In genomic region chr14:61153436-61153835, GRCh38 we compare ENCODE assay signal across 11 cellular contexts.
A peak's percentile ranks its signal among the peaks of the same experiment; 100 is the strongest.
DNase-seq lines count a peak whose midpoint lies in the region; ATAC-seq, FAIRE-seq and TF ChIP-seq lines count a peak whose summit lies in the region.
"Had no signal": no experiment of that assay in that cellular context is flagged by ENCODE, and none has a peak within 500 bp of the region (broad histone marks: within the 10 kb centered on the region; RNA-seq: fewer than 3 reads in every experiment).

No MANE protein-coding gene starts in this region.

- no peaks in the 10 kb centered on the region for H3K27me3 Mint-ChIP-seq in WTC11 (ENCODE audit: low read depth)

- POLR2A ChIA-PET in WTC11 (lab: Charles Lee), result no interaction called here

- 32% methylated on average over 3 of the region's 3 CpGs for WGBS in hepatocyte (ENCODE audit: low lambda C conversion rate, missing lambda C conversion rate)

- TF ChIP-seq CTCF in WTC11 (IDR thresholded peaks at IDR 0.05) (no peak), hepatocyte (IDR thresholded peaks at IDR 0.05; ENCODE audit: poor library complexity) (no peak)

- peaks cover 3% of the 10 kb centered on the region for H3K36me3 Mint-ChIP-seq in WTC11

- H3K4me3 Mint-ChIP-seq in WTC11, result no peak overlapping the region

- H3K27ac Mint-ChIP-seq in WTC11, result peak overlapping the region; percentile 43; the same call in 1 of the 2 replicates

- no peak overlapping the region for H2AFZ ChIP-seq in hepatocyte

- H3K27ac ChIP-seq in hepatocyte, result peak overlapping the region; percentile 32
- H3K27ac ChIP-seq: 22Rv1 had no signal

- H3K9me3 Mint-ChIP-seq in WTC11, result peaks cover 4% of the 10 kb centered on the region

- H3K27me3 ChIP-seq in hepatocyte (no peaks in the 10 kb centered on the region), skeletal muscle satellite cell (ENCODE audit: control insufficient read depth, insufficient read depth, low read length) (no peaks in the 10 kb centered on the region)

- H3K9me3 ChIP-seq in hepatocyte (ENCODE audit: low read depth) (no peaks in the 10 kb centered on the region), skeletal muscle satellite cell (replicated peaks; ENCODE audit: low read length) (no peaks in the 10 kb centered on the region)

- H3K9me2 ChIP-seq in hepatocyte (replicated peaks; ENCODE audit: insufficient read depth), result no peaks in the 10 kb centered on the region

- no peaks in the 10 kb centered on the region for H3K79me2 ChIP-seq in hepatocyte

- H3K36me3 ChIP-seq in hepatocyte (replicated peaks; ENCODE audit: insufficient read depth, low read depth) (no peaks in the 10 kb centered on the region), skeletal muscle satellite cell (ENCODE audit: insufficient read depth, low read length) (no peaks in the 10 kb centered on the region)

- H4K20me1 ChIP-seq in hepatocyte (ENCODE audit: insufficient read depth, poor library complexity, severe bottlenecking), result no peaks in the 10 kb centered on the region

- H3K4me2 ChIP-seq in hepatocyte (no peak overlapping the region), skeletal muscle satellite cell (ENCODE audit: low read length) (no peak overlapping the region)

- peaks cover 29% of the 10 kb centered on the region for H3K4me1 Mint-ChIP-seq in WTC11

- FAIRE-seq in frontal cortex (lab: Jason Lieb, UNC), result no peak

- ATAC-seq in WTC11 (peak; percentile 81), GM19455 (IDR thresholded peaks at IDR 0.05; ENCODE audit: unreplicated experiment) (no peak)

- peak; percentile 25 for DNase-seq in DMS 273 (lab: John Stamatoyannopoulos, UW; ENCODE audit: unreplicated experiment)
- DNase-seq in DMS 273 treated with DMSO at 0.1 percent for 48 hours (lab: John Stamatoyannopoulos, UW), result no peak
- peak; percentile 27 for DNase-seq in WTC11 (ENCODE audit: low spot score)
- peak; percentile 32 for DNase-seq in hepatocyte (ENCODE audit: low spot score)
- DNase-seq in frontal cortex (ENCODE audit: low spot score in 2 of 2), result no peak
- DNase-seq in NCI-H526 treated with DMSO at 0.1 percent for 48 hours (lab: John Stamatoyannopoulos, UW), result no peak
- DNase-seq: NK-92 treated with Interleukin-12 subunit alpha and Interleukin-12 subunit beta, amount 100 ng/mL, for 24 hours; substantia nigra had no signal

- H3K4me1 ChIP-seq in hepatocyte (ENCODE audit: insufficient read depth), result no peaks in the 10 kb centered on the region
- H3K4me1 ChIP-seq in skeletal muscle satellite cell (ENCODE audit: control insufficient read depth, insufficient read depth, low read length), result peaks cover 62% of the 10 kb centered on the region

- peak overlapping the region; percentile 49 for H3K9ac ChIP-seq in skeletal muscle satellite cell (ENCODE audit: low read depth, low read length)

- H3K4me3 ChIP-seq in hepatocyte (no peak overlapping the region), skeletal muscle satellite cell (ENCODE audit: low read length) (no peak overlapping the region)

- CTCF ChIA-PET in WTC11 (lab: Charles Lee), result interaction anchor here (1.5 kb wide), 1 partner anchor 28 kb away, joined by 4 read pairs; no protein-coding TSS in a partner anchor

TF ChIP-seq in WTC11, 78 proteins besides CTCF, POLR2A, EP300 and RAD21 (continues in another document):
- TF ChIP-seq IRF2 (CRISPR knock-in tag; IDR thresholded peaks at IDR 0.05; ENCODE audit: borderline replicate concordance, low read depth) (no peak), CREM (CRISPR knock-in tag; IDR thresholded peaks at IDR 0.05) (no peak), SMAD4 (CRISPR knock-in tag; IDR thresholded peaks at IDR 0.05) (no peak), AR (CRISPR knock-in tag; IDR thresholded peaks at IDR 0.05) (no peak), CBFB (CRISPR knock-in tag; IDR thresholded peaks at IDR 0.05; ENCODE audit: low read depth) (no peak), TEAD4 (CRISPR knock-in tag; IDR thresholded peaks at IDR 0.05) (no peak), OVOL2 (CRISPR knock-in tag; IDR thresholded peaks at IDR 0.05; ENCODE audit: borderline replicate concordance) (no peak), NFYB (CRISPR knock-in tag; conservative IDR thresholded peaks at IDR 0.05; ENCODE audit: low read depth) (no peak), CDX4 (CRISPR knock-in tag; IDR thresholded peaks at IDR 0.05; ENCODE audit: borderline replicate concordance) (no peak), HMGA2 (CRISPR knock-in tag; IDR thresholded peaks at IDR 0.05) (no peak), NFE2L1 (CRISPR knock-in tag; IDR thresholded peaks at IDR 0.05) (no peak), TCF7 (CRISPR knock-in tag; IDR thresholded peaks at IDR 0.05; ENCODE audit: low read depth) (no peak)
- TF ChIP-seq, protein P1, sequence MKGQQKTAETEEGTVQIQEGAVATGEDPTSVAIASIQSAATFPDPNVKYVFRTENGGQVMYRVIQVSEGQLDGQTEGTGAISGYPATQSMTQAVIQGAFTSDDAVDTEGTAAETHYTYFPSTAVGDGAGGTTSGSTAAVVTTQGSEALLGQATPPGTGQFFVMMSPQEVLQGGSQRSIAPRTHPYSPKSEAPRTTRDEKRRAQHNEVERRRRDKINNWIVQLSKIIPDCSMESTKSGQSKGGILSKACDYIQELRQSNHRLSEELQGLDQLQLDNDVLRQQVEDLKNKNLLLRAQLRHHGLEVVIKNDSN (CRISPR knock-in tag; IDR thresholded peaks at IDR 0.05), result no peak
- TF ChIP-seq, protein P2, sequence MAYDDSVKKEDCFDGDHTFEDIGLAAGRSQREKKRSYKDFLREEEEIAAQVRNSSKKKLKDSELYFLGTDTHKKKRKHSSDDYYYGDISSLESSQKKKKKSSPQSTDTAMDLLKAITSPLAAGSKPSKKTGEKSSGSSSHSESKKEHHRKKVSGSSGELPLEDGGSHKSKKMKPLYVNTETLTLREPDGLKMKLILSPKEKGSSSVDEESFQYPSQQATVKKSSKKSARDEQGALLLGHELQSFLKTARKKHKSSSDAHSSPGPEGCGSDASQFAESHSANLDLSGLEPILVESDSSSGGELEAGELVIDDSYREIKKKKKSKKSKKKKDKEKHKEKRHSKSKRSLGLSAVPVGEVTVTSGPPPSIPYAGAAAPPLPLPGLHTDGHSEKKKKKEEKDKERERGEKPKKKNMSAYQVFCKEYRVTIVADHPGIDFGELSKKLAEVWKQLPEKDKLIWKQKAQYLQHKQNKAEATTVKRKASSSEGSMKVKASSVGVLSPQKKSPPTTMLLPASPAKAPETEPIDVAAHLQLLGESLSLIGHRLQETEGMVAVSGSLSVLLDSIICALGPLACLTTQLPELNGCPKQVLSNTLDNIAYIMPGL (CRISPR knock-in tag; IDR thresholded peaks at IDR 0.05), result no peak
- TF ChIP-seq, protein P3, sequence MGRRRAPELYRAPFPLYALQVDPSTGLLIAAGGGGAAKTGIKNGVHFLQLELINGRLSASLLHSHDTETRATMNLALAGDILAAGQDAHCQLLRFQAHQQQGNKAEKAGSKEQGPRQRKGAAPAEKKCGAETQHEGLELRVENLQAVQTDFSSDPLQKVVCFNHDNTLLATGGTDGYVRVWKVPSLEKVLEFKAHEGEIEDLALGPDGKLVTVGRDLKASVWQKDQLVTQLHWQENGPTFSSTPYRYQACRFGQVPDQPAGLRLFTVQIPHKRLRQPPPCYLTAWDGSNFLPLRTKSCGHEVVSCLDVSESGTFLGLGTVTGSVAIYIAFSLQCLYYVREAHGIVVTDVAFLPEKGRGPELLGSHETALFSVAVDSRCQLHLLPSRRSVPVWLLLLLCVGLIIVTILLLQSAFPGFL (CRISPR knock-in tag; IDR thresholded peaks at IDR 0.05; ENCODE audit: borderline replicate concordance), result no peak
- TF ChIP-seq, protein P4, sequence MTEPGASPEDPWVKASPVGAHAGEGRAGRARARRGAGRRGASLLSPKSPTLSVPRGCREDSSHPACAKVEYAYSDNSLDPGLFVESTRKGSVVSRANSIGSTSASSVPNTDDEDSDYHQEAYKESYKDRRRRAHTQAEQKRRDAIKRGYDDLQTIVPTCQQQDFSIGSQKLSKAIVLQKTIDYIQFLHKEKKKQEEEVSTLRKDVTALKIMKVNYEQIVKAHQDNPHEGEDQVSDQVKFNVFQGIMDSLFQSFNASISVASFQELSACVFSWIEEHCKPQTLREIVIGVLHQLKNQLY (CRISPR knock-in tag; IDR thresholded peaks at IDR 0.05), result no peak

Comparison
In these comparisons a context has a peak if more than half of its experiments do, and no peak if none do; other contexts are left out.
1. DNase-seq: peak in DMS 273 (single experiment), WTC11 (single experiment) and hepatocyte (single experiment); none in DMS 273 treated with DMSO at 0.1 percent for 48 hours (single experiment), frontal cortex (0 of 2) and NCI-H526 treated with DMSO at 0.1 percent for 48 hours (single experiment).